In genomic region chr3:13222131-13222530, GRCh38 we compare ENCODE assay signal across 26 cellular contexts.
"Had no signal": no experiment of that assay in that cellular context is flagged by ENCODE, and none has a peak within 500 bp of the region (broad histone marks: within the 10 kb centered on the region; RNA-seq: fewer than 3 reads in every experiment).

No MANE protein-coding gene starts in this region.

- H3K4me3 Mint-ChIP-seq: mesothelial cell of epicardium had no signal

- H3K4me1 Mint-ChIP-seq: mesothelial cell of epicardium had no signal

- H3K9me3 ChIP-seq: esophagus squamous epithelium, gastrocnemius medialis, heart right ventricle, left ventricle myocardium inferior, lower lobe of right lung, mucosa of descending colon had no signal

- H3K9me3 Mint-ChIP-seq: mesothelial cell of epicardium had no signal

- H3K27me3 ChIP-seq: dorsolateral prefrontal cortex, gastrocnemius medialis, heart right ventricle had no signal

- H3K27ac Mint-ChIP-seq: mesothelial cell of epicardium had no signal

- H3K4me1 ChIP-seq: lower lobe of right lung had no signal

- DNase-seq: dermis blood vessel endothelial cell; dorsolateral prefrontal cortex; effector CD4-positive, alpha-beta T cell; effector memory CD4-positive, alpha-beta T cell; erythroblast; esophagus squamous epithelium; foreskin fibroblast; foreskin melanocyte; gastrocnemius medialis; glutamatergic neuron; heart right ventricle; hippocampal formation; kidney glomerular epithelial cell; left colon; left ventricle myocardium inferior; lower lobe of right lung; mesenchymal stem cell had no signal

- ATAC-seq: esophagus mucosa, gastrocnemius medialis, heart right ventricle, left colon, left lobe of liver, lower lobe of right lung, mucosa of descending colon had no signal

- H3K36me3 Mint-ChIP-seq: mesothelial cell of epicardium had no signal

- H3K36me3 ChIP-seq: esophagus squamous epithelium, gastrocnemius medialis, heart right ventricle, left ventricle myocardium inferior, lower lobe of right lung had no signal

- H3K27ac ChIP-seq: coronary artery, dorsolateral prefrontal cortex, epithelial cell of prostate, esophagus squamous epithelium, gastrocnemius medialis, heart right ventricle, left ventricle myocardium inferior, lower lobe of right lung had no signal

- FAIRE-seq: colon, islet of Langerhans, keratinocyte had no signal

- H3K4me3 ChIP-seq: coronary artery, dorsolateral prefrontal cortex, esophagus squamous epithelium, gastrocnemius medialis, heart right ventricle, left ventricle myocardium inferior, lower lobe of right lung, mucosa of descending colon had no signal
